ENCODE assay signal across 22 cellular contexts in genomic region chr9:108441251-108441650, GRCh38.
"Had no signal": no experiment of that assay in that cellular context is flagged by ENCODE, and none has a peak within 500 bp of the region (broad histone marks: within the 10 kb centered on the region; RNA-seq: fewer than 3 reads in every experiment).

No MANE protein-coding gene starts in this region.

- H3K9me3 ChIP-seq: colonic mucosa, gastrocnemius medialis, heart right ventricle, psoas muscle, right lobe of liver, spleen had no signal

- H3K27ac Mint-ChIP-seq: mesothelial cell of epicardium; natural killer cell treated with Interleukin-12 subunit alpha and Interleukin-12 subunit beta and Interleukin-15 and Interleukin-18, amount 100 ng/mL, for 72 hours; neural progenitor cell; stimulated activated naive B cell treated with anti-CD40 and anti-IgM and Interleukin-4, amounts not matched to agents 10 μg/mL and 1 μg/mL and 100 μg/mL, for 72 hours; stimulated activated naive CD8-positive, alpha-beta T cell treated with anti-CD3 and anti-CD28 coated beads, Interleukin-15, amount 100 ng/mL, for 72 hours had no signal

- H3K4me1 Mint-ChIP-seq: stimulated activated naive CD8-positive, alpha-beta T cell treated with anti-CD3 and anti-CD28 coated beads, Interleukin-15, amount 100 ng/mL, for 72 hours had no signal

- H3K9me3 Mint-ChIP-seq: neural progenitor cell; stimulated activated naive B cell treated with anti-CD40 and anti-IgM and Interleukin-4, amounts not matched to agents 10 μg/mL and 1 μg/mL and 100 μg/mL, for 72 hours had no signal

- H2AFZ ChIP-seq: neural progenitor cell had no signal

- H3K4me3 ChIP-seq: colonic mucosa, gastrocnemius medialis, heart right ventricle, neural progenitor cell, psoas muscle, right lobe of liver, spleen had no signal

- H3K9ac ChIP-seq: neural progenitor cell had no signal

- H3K36me3 Mint-ChIP-seq: mesothelial cell of epicardium; natural killer cell treated with Interleukin-12 subunit alpha and Interleukin-12 subunit beta and Interleukin-15 and Interleukin-18, amount 100 ng/mL, for 72 hours; neural progenitor cell had no signal

- H3K4me2 ChIP-seq: neural progenitor cell had no signal

- H3K27me3 ChIP-seq: colonic mucosa, gastrocnemius medialis, heart right ventricle, neural progenitor cell, right lobe of liver, spleen had no signal

- H3K36me3 ChIP-seq: colonic mucosa, gastrocnemius medialis, heart right ventricle, neural progenitor cell, right lobe of liver, spleen had no signal

- ATAC-seq: gastrocnemius medialis; heart right ventricle; left lobe of liver; natural killer cell treated with Interleukin-12 subunit alpha and Interleukin-12 subunit beta and Interleukin-15 and Interleukin-18, amount 100 ng/mL, for 72 hours; psoas muscle; right lobe of liver; stimulated activated naive B cell treated with anti-CD40 and anti-IgM and Interleukin-4, amounts not matched to agents 10 μg/mL and 1 μg/mL and 100 μg/mL, for 72 hours; stimulated activated naive CD8-positive, alpha-beta T cell treated with anti-CD3 and anti-CD28 coated beads, Interleukin-15, amount 100 ng/mL, for 72 hours had no signal

- H3K27ac ChIP-seq: colonic mucosa, gastrocnemius medialis, heart right ventricle, neural progenitor cell, psoas muscle, right lobe of liver, spleen had no signal

- H3K4me1 ChIP-seq: colonic mucosa, gastrocnemius medialis, heart right ventricle, neural progenitor cell, psoas muscle, right lobe of liver, spleen had no signal

- H3K4me3 Mint-ChIP-seq: mesothelial cell of epicardium; natural killer cell treated with Interleukin-12 subunit alpha and Interleukin-12 subunit beta and Interleukin-15 and Interleukin-18, amount 100 ng/mL, for 72 hours; neural progenitor cell; stimulated activated naive B cell treated with anti-CD40 and anti-IgM and Interleukin-4, amounts not matched to agents 10 μg/mL and 1 μg/mL and 100 μg/mL, for 72 hours; stimulated activated naive CD8-positive, alpha-beta T cell treated with anti-CD3 and anti-CD28 coated beads, Interleukin-15, amount 100 ng/mL, for 72 hours had no signal

- H3K27me3 Mint-ChIP-seq: natural killer cell treated with Interleukin-12 subunit alpha and Interleukin-12 subunit beta and Interleukin-15 and Interleukin-18, amount 100 ng/mL, for 72 hours; stimulated activated naive CD8-positive, alpha-beta T cell treated with anti-CD3 and anti-CD28 coated beads, Interleukin-15, amount 100 ng/mL, for 72 hours had no signal

- DNase-seq: cerebellar nuclear complex; colonic mucosa; dermis blood vessel endothelial cell; erythroblast; gastrocnemius medialis; heart right ventricle; hypothalamus; nucleus accumbens; psoas muscle; retina; right lobe of liver; spleen; stimulated activated CD4-positive, alpha-beta T cell treated with anti-CD3 and anti-CD28 coated beads, Interleukin-15, amount 100 ng/mL, for 24 hours; stimulated activated CD4-positive, alpha-beta T cell treated with anti-CD3 and anti-CD28 coated beads, Interleukin-2, amount 100 ng/mL, for 24 hours; stimulated activated CD4-positive, alpha-beta T cell treated with anti-CD3 and anti-CD28 coated beads, Interleukin-4, amount 100 ng/mL, for 4 hours; stimulated activated naive B cell treated with anti-CD40 and anti-IgM and Interleukin-4, amounts not matched to agents 10 μg/mL and 1 μg/mL and 100 μg/mL, for 72 hours; stimulated activated naive CD8-positive, alpha-beta T cell treated with anti-CD3 and anti-CD28 coated beads, Interleukin-15, amount 100 ng/mL, for 72 hours; trophoblast cell had no signal
